22 cellular contexts compared by ENCODE assay signal in genomic region chr2:218005028-218005427, GRCh38. TPM values are rescaled to one million over a fixed set of nuclear protein-coding genes. Genes with fewer than 3 reads are reported as not detected.
A peak's percentile ranks its signal among the peaks of the same experiment; 100 is the strongest.
DNase-seq lines count a peak whose midpoint lies in the region; ATAC-seq and TF ChIP-seq lines count a peak whose summit lies in the region.
"Had no signal": no experiment of that assay in that cellular context is flagged by ENCODE, and none has a peak within 500 bp of the region (broad histone marks: within the 10 kb centered on the region; RNA-seq: fewer than 3 reads in every experiment).

No MANE protein-coding gene starts in this region.

- intact Hi-C loops in upper lobe of right lung (cut with DNase I) = no loop called here
- intact Hi-C loops in right lobe of liver (cut with DNase I) = no loop called here

- H2AFZ ChIP-seq in ACC112 (ENCODE audit: low read length, unreplicated experiment) = no peak overlapping the region
- H2AFZ ChIP-seq: neural progenitor cell, PC-9 had no signal

- H3K36me3 ChIP-seq in ACC112 (ENCODE audit: insufficient read depth, low read length) (no peaks in the 10 kb centered on the region), gastroesophageal sphincter (no peaks in the 10 kb centered on the region), upper lobe of right lung (no peaks in the 10 kb centered on the region), right lobe of liver (no peaks in the 10 kb centered on the region)
- H3K36me3 ChIP-seq: neural progenitor cell, SJSA1 had no signal

- H3K27ac ChIP-seq in ACC112 (ENCODE audit: low read depth, low read length) = 0 out of 2 replicates have a peak overlapping the region, but pooled peaks have one; percentile 93
- peak overlapping the region in 3 of 4 donors; percentile 63 to 84 (median 83) for H3K27ac ChIP-seq in gastroesophageal sphincter
- H3K27ac ChIP-seq in upper lobe of right lung = no peak overlapping the region
- H3K27ac ChIP-seq in right lobe of liver = no peak overlapping the region
- H3K27ac ChIP-seq: foreskin keratinocyte, neural progenitor cell, PC-9, SJSA1 had no signal

- no peak for TF ChIP-seq EP300 in gastroesophageal sphincter (IDR thresholded peaks at IDR 0.05)

- no peaks in the 10 kb centered on the region for H3K9me3 ChIP-seq in gastroesophageal sphincter
- no peaks in the 10 kb centered on the region for H3K9me3 ChIP-seq in upper lobe of right lung
- H3K9me3 ChIP-seq in right lobe of liver = no peaks in the 10 kb centered on the region
- H3K9me3 ChIP-seq: SJSA1 had no signal

- ATAC-seq in gastroesophageal sphincter (no peak), upper lobe of right lung (no peak), right lobe of liver (no peak), GM18861 (IDR thresholded peaks at IDR 0.05; ENCODE audit: unreplicated experiment) (no peak)
- ATAC-seq: left colon had no signal

- H3K79me2 ChIP-seq in ACC112 (ENCODE audit: control insufficient read depth, insufficient read depth, low read length, unreplicated experiment) = peaks cover 30% of the 10 kb centered on the region

- no peaks in the 10 kb centered on the region for H3K27me3 ChIP-seq in ACC112 (ENCODE audit: insufficient read depth, low read length)
- peaks cover 31% of the 10 kb centered on the region for H3K27me3 ChIP-seq in gastroesophageal sphincter
- no peaks in the 10 kb centered on the region for H3K27me3 ChIP-seq in upper lobe of right lung
- H3K27me3 ChIP-seq in right lobe of liver = no peaks in the 10 kb centered on the region

- TF ChIP-seq POLR2A in gastroesophageal sphincter (IDR thresholded peaks at IDR 0.05) (no peak), right lobe of liver (IDR thresholded peaks at IDR 0.05) (no peak)

- H3K4me1 ChIP-seq in ACC112 (ENCODE audit: control insufficient read depth, insufficient read depth, low read length, unreplicated experiment) = peaks cover 59% of the 10 kb centered on the region
- peaks cover 0 to 42% (median 11%) of the 10 kb centered on the region in 3 donors for H3K4me1 ChIP-seq in gastroesophageal sphincter
- H3K4me1 ChIP-seq in upper lobe of right lung = peaks cover 7% of the 10 kb centered on the region
- peaks cover 0 to 2% (median 0%) of the 10 kb centered on the region in 4 donors for H3K4me1 ChIP-seq in right lobe of liver

- no peak for TF ChIP-seq CTCF in gastroesophageal sphincter (IDR thresholded peaks at IDR 0.05)
- TF ChIP-seq CTCF in upper lobe of right lung (IDR thresholded peaks at IDR 0.05) = no peak
- TF ChIP-seq CTCF in right lobe of liver (IDR thresholded peaks at IDR 0.05) = no peak

- WGBS in gastroesophageal sphincter (ENCODE audit: low coverage in 1 of 2), 2 donors = 88% methylated on average over 1 of the region's 4 CpGs; no CpG with 5 or more reads in 1 of the 2 donors
- WGBS in right lobe of liver (ENCODE audit: insufficient coverage, low coverage, low lambda C conversion rate, missing lambda C conversion rate) = 100% methylated on average over 1 of the region's 4 CpGs

- no peak overlapping the region for H3K4me3 ChIP-seq in ACC112 (ENCODE audit: low read depth, low read length)
- no peak overlapping the region for H3K4me3 ChIP-seq in gastroesophageal sphincter
- H3K4me3 ChIP-seq in upper lobe of right lung = no peak overlapping the region
- no peak overlapping the region for H3K4me3 ChIP-seq in right lobe of liver
- H3K4me3 ChIP-seq: neural progenitor cell, PC-9, SJSA1 had no signal

- DNase-seq in M059J (ENCODE audit: low read depth) (peak; percentile 34), putamen (ENCODE audit: low spot score) (peak; percentile 46), upper lobe of right lung (no peak), AG08395 (ENCODE audit: low spot score) (no peak), right lobe of liver (no peak)
- DNase-seq: activated CD4-positive, alpha-beta T cell treated with anti-CD3 and anti-CD28 coated beads, Interleukin-2, amount 10 ng/mL, durations not matched to agents 7 days and 5 days; activated CD8-positive, alpha-beta memory T cell treated with anti-CD3 and anti-CD28 coated beads, Interleukin-2, amount 50 U/mL, for 4 hours; activated naive CD8-positive, alpha-beta T cell treated with anti-CD3 and anti-CD28 coated beads, Interleukin-2, amount 10 ng/mL, durations not matched to agents 7 days and 5 days; dermis blood vessel endothelial cell; DND-41; H9; KG1; left colon; NCI-H1930; PC-9; T-helper 2 cell had no signal

RNA-seq across cellular contexts. Expression of gene TNS1, which starts 2.2 kb away (rescaled TPM):
- 2.6 and 3.5 TPM in 2 replicates for total RNA-seq in M059J (2014; rRNA removed; shearing (Covaris generic))
- total RNA-seq in gastroesophageal sphincter (1,000 to 10,000 TPM in 3 of 4 donors, 100 to 1,000 TPM in 1; 825 to 2,193 (median 1,462) TPM), upper lobe of right lung (669 TPM), right lobe of liver (100 to 1,000 TPM in 3 of 6 experiments, 10 to 100 TPM in 3; 68.4 to 209 (median 99.2) TPM)

Comparison
In these comparisons a context has a peak if more than half of its experiments do, and no peak if none do; other contexts are left out.
1. H3K27ac ChIP-seq: peak in ACC112 (single experiment) and gastroesophageal sphincter (3 of 4); none in upper lobe of right lung (single experiment) and right lobe of liver (0 of 3).
2. DNase-seq: peak in M059J (single experiment) and putamen (single experiment); none in upper lobe of right lung (single experiment), AG08395 (single experiment) and right lobe of liver (0 of 3).
3. RNA of gene TNS1, which starts 2.2 kb away (total RNA-seq): 825 to 2,193 TPM in gastroesophageal sphincter, 669 TPM in upper lobe of right lung (single experiment) and 68.4 to 209 TPM in right lobe of liver; 2.6 to 3.5 TPM in M059J; every median in the first group is over 10 times any median in the second.